ENCODE assay signal across 9 cellular contexts in the genomic region with DNA sequence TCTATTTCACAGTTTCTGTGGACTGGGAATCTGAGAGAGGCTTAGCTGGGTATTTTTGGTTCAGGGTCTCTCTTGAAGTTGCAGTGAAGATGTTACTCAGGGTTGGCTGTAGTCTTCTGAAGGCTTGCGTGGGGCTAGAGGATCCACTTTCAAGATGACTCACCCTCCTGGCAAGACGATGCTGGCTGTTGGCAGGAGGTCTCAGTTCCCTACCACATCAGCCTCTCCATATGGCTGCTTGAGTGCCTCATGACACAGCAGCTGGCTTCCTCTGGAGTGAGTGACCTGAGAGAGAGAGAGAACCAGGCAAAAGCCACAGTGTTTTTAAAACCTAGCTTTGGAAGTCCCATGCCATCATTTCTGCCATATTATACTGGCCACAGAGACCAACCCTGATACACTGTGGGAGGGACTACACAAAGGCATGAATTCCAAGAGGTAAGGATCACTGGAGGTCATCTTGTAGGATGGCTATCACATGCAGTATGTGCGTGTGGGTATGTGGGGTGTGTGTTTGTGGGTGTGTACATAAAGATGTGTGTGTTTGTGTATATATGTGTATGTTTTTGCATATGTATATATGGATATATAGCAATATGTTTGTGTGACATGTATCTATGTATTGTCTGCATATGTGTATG. TPM values are rescaled to one million over a fixed set of nuclear protein-coding genes. Genes with fewer than 3 reads are reported as not detected.
DNase-seq lines count a peak whose midpoint lies in the region; ATAC-seq and TF ChIP-seq lines count a peak whose summit lies in the region.
"Had no signal": no experiment of that assay in that cellular context is flagged by ENCODE, and none has a peak within 500 bp of the region (broad histone marks: within the 10 kb centered on the region; RNA-seq: fewer than 3 reads in every experiment).

No MANE protein-coding gene starts in this region.

- no peak overlapping the region for H3K4me3 Mint-ChIP-seq in T-helper 2 cell treated with Interferon-gamma antibody and Interleukin-4, amounts not matched to agents 5 μg/mL and 100 μg/mL, for 36 hours
- H3K4me3 Mint-ChIP-seq: activated naive CD8-positive, alpha-beta T cell had no signal

- in situ Hi-C loops in ACHN (cut with HindIII; ENCODE audit: low pct_ligation_motif_present, low pct_unique_long_range_greater_than_20kb, low sequenced_read_pairs): no loop called here

- no peaks in the 10 kb centered on the region for H3K36me3 Mint-ChIP-seq in T-helper 2 cell treated with Interferon-gamma antibody and Interleukin-4, amounts not matched to agents 5 μg/mL and 100 μg/mL, for 36 hours (ENCODE audit: low read depth)

- H3K36me3 ChIP-seq in testis (ENCODE audit: low read depth, missing control alignments) (no peaks in the 10 kb centered on the region), Karpas-422 (ENCODE audit: insufficient read depth, low read length) (no peaks in the 10 kb centered on the region)

- H2AFZ ChIP-seq in Karpas-422 (ENCODE audit: low read length): no peak overlapping the region

- no peak overlapping the region for H3K4me2 ChIP-seq in Karpas-422 (ENCODE audit: low read depth, low read length, poor library complexity, severe bottlenecking)

- intact Hi-C loops in testis (cut with DNase I; ENCODE audit: low total_unique reads): no loop called here

- no peaks in the 10 kb centered on the region for H3K4me1 Mint-ChIP-seq in T-helper 2 cell treated with Interferon-gamma antibody and Interleukin-4, amounts not matched to agents 5 μg/mL and 100 μg/mL, for 36 hours (ENCODE audit: low read depth)

- 56 to 65% methylated on average over 2 to 3 of the region's 3 CpGs for WGBS in testis, 2 donors

- H3K27me3 Mint-ChIP-seq in T-helper 2 cell treated with Interferon-gamma antibody and Interleukin-4, amounts not matched to agents 5 μg/mL and 100 μg/mL, for 36 hours (ENCODE audit: low read depth): peaks cover 22% of the 10 kb centered on the region

- no peak overlapping the region for H3K27ac Mint-ChIP-seq in T-helper 2 cell treated with Interferon-gamma antibody and Interleukin-4, amounts not matched to agents 5 μg/mL and 100 μg/mL, for 36 hours
- H3K27ac Mint-ChIP-seq: activated naive CD8-positive, alpha-beta T cell had no signal

- peak; percentile 74 for ATAC-seq in GM19025 (IDR thresholded peaks at IDR 0.05; ENCODE audit: low read depth, unreplicated experiment)
- peak; percentile 77 for ATAC-seq in HG03139 (IDR thresholded peaks at IDR 0.05; ENCODE audit: unreplicated experiment)

- no peak overlapping the region for H3K9ac ChIP-seq in Karpas-422 (ENCODE audit: low read length)

- H3K27me3 ChIP-seq in testis (no peaks in the 10 kb centered on the region), Karpas-422 (ENCODE audit: low read length) (no peaks in the 10 kb centered on the region)

- TF ChIP-seq CTCF in testis (IDR thresholded peaks at IDR 0.05): no peak

- H3K4me1 ChIP-seq in testis: peaks cover 8% of the 10 kb centered on the region
- no peaks in the 10 kb centered on the region for H3K4me1 ChIP-seq in Karpas-422 (ENCODE audit: low read length)

- TF ChIP-seq POLR2A in testis (IDR thresholded peaks at IDR 0.05): no peak

- H3K9me3 ChIP-seq in testis (no peaks in the 10 kb centered on the region), Karpas-422 (ENCODE audit: low read length) (no peaks in the 10 kb centered on the region)

- H3K9me2 ChIP-seq in Karpas-422 (replicated peaks; ENCODE audit: insufficient read depth, low read length): no peaks in the 10 kb centered on the region

- H3K9me3 Mint-ChIP-seq in T-helper 2 cell treated with Interferon-gamma antibody and Interleukin-4, amounts not matched to agents 5 μg/mL and 100 μg/mL, for 36 hours: no peaks in the 10 kb centered on the region

- H4K20me1 ChIP-seq in Karpas-422 (ENCODE audit: insufficient read depth, low read depth, low read length): no peaks in the 10 kb centered on the region

- H3K79me2 ChIP-seq in Karpas-422 (ENCODE audit: low read length): no peaks in the 10 kb centered on the region

- DNase-seq in ACHN (peak; percentile 89), OCI-M1 (lab: John Stamatoyannopoulos, UW) (peak; percentile 13), fibroblast of the conjunctiva (ENCODE audit: low read depth) (peak; percentile 94), testis (peak; percentile 21), Karpas-422 (no peak)
- no peak for DNase-seq in T-helper 2 cell treated with Interferon-gamma antibody and Interleukin-4, amounts not matched to agents 5 μg/mL and 100 μg/mL, for 36 hours (ENCODE audit: low spot score)

- H3K27ac ChIP-seq in testis (no peak overlapping the region), Karpas-422 (ENCODE audit: low read length) (no peak overlapping the region)

- H3K4me3 ChIP-seq in testis: no peak overlapping the region
- no peak overlapping the region for H3K4me3 ChIP-seq in Karpas-422 (ENCODE audit: low read length)

RNA-seq across cellular contexts. Expression of a gene that starts 25.1 kb away (rescaled TPM):
- 10 to 100 TPM; 84.8 to 90.2 TPM for total RNA-seq in testis
- polyA plus RNA-seq in testis (ENCODE audit: insufficient read depth, low read depth, low replicate concordance): 145 TPM
- 74.6 and 77.9 TPM in 2 replicates for total RNA-seq in Karpas-422 (2014; rRNA removed; shearing (Covaris generic); ENCODE audit: low replicate concordance)

RNA-seq across cellular contexts. Expression of a gene that starts 30.1 kb away (rescaled TPM):
- under 1 TPM in 1 of 2 donors, not detected in 1; 0.71 TPM for total RNA-seq in testis
- 1.4 TPM for polyA plus RNA-seq in testis (ENCODE audit: insufficient read depth, low read depth, low replicate concordance)
- total RNA-seq in Karpas-422 (2014; rRNA removed; shearing (Covaris generic); ENCODE audit: low replicate concordance): not detected in 2 replicates

RNA-seq across cellular contexts. Expression of a gene that starts 53.4 kb away (rescaled TPM):
- total RNA-seq in testis: 1 to 10 TPM; 3.5 to 6.0 TPM
- polyA plus RNA-seq in testis (ENCODE audit: insufficient read depth, low read depth, low replicate concordance): 1.7 TPM
- not detected in 2 replicates for total RNA-seq in Karpas-422 (2014; rRNA removed; shearing (Covaris generic); ENCODE audit: low replicate concordance)

RNA-seq across cellular contexts. Expression of a gene that starts 55.5 kb away (rescaled TPM):
- 10 to 100 TPM; 17.6 to 33.3 TPM for total RNA-seq in testis
- polyA plus RNA-seq in testis (ENCODE audit: insufficient read depth, low read depth, low replicate concordance): 199 TPM
- not detected in 2 replicates for total RNA-seq in Karpas-422 (2014; rRNA removed; shearing (Covaris generic); ENCODE audit: low replicate concordance)

Comparison
In these comparisons a context has a peak if more than half of its experiments do, and no peak if none do; other contexts are left out.
1. DNase-seq: peak in ACHN (single experiment), OCI-M1 (single experiment), fibroblast of the conjunctiva (single experiment) and testis (single experiment); none in T-helper 2 cell treated with Interferon-gamma antibody and Interleukin-4, amounts not matched to agents 5 μg/mL and 100 μg/mL, for 36 hours (single experiment) and Karpas-422 (single experiment).